Comparison of ENCODE assay signal across 1 cellular context in the genomic region with DNA sequence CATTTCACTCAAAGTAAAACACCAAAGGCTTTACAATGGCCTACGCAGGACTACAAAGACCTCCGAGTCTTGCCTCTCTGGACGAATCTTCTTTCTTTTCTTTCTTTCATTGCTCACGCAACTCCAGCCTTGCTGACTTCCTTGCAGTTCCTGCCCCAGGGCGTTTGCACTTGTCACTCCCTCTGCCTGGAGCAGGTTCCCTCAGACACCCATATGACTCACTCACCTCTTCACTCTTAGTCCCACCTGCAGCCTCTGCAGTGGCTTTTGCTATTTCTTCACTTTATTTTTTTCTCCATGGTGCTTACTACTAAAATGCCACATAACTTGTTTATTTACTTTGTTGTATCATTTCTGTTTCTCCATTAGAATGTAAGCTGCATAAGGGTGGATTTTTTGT.
TF ChIP-seq lines count a peak whose summit lies in the region.

No MANE protein-coding gene starts in this region.

TF ChIP-seq in SK-N-SH, 30 proteins besides CTCF, POLR2A, EP300 and RAD21:
- TF ChIP-seq SIN3A (IDR thresholded peaks at IDR 0.05; ENCODE audit: borderline replicate concordance, low read depth, low read length), result no peak
- TF ChIP-seq TEAD4 (IDR thresholded peaks at IDR 0.05; ENCODE audit: borderline replicate concordance, insufficient read depth), result no peak
- no peak for TF ChIP-seq PBX3 (IDR thresholded peaks at IDR 0.05)
- TF ChIP-seq FOXM1 (IDR thresholded peaks at IDR 0.05; ENCODE audit: low read depth), result no peak
- TF ChIP-seq ELF1 (IDR thresholded peaks at IDR 0.05), result no peak
- no peak for TF ChIP-seq ZBTB33 (IDR thresholded peaks at IDR 0.05; ENCODE audit: borderline replicate concordance, low read depth)
- TF ChIP-seq RFX5 (IDR thresholded peaks at IDR 0.05; ENCODE audit: low read length), result no peak
- TF ChIP-seq YY1 (IDR thresholded peaks at IDR 0.05; ENCODE audit: low read depth), result no peak
- no peak for TF ChIP-seq GABPA (IDR thresholded peaks at IDR 0.05; ENCODE audit: low read depth)
- no peak for TF ChIP-seq USF2 (IDR thresholded peaks at IDR 0.05; ENCODE audit: borderline replicate concordance, low read depth, low read length)
